ENCODE assay signal across 22 cellular contexts in genomic region chr21:22813201-22813600, GRCh38.
A peak's percentile ranks its signal among the peaks of the same experiment; 100 is the strongest.
DNase-seq lines count a peak whose midpoint lies in the region; TF ChIP-seq lines count a peak whose summit lies in the region.
"Had no signal": no experiment of that assay in that cellular context is flagged by ENCODE, and none has a peak within 500 bp of the region (broad histone marks: within the 10 kb centered on the region; RNA-seq: fewer than 3 reads in every experiment).

No MANE protein-coding gene starts in this region.

- H2AFZ ChIP-seq in SU-DHL-6 (ENCODE audit: low read depth, low read length, severe bottlenecking) = peak overlapping the region; percentile 48

- H3K27ac ChIP-seq in SU-DHL-6 (ENCODE audit: low read depth, low read length) = no peak overlapping the region
- H3K27ac ChIP-seq: 22Rv1; A549; BLaER1 treated with 17β-estradiol and CSF1 and Interleukin-3, amounts not matched to agents 10 nM and 100 nM; C4-2B had no signal

- DNase-seq in COLO829 (ENCODE audit: low spot score) = peak; percentile 65
- peak; percentile 0 for DNase-seq in RPMI7951 (ENCODE audit: low read depth)
- peak; percentile 32 for DNase-seq in foreskin melanocyte
- no peak for DNase-seq in germinal center (ENCODE audit: low spot score)
- DNase-seq in NCI-H2107 treated with DMSO at 0.1 percent for 48 hours (lab: John Stamatoyannopoulos, UW; ENCODE audit: unreplicated experiment) = no peak
- no peak for DNase-seq in SW 1271 (lab: John Stamatoyannopoulos, UW)
- DNase-seq: AML-193; CD4-positive, alpha-beta T cell; CD8-positive, alpha-beta T cell; COR-L47; DMS 273 treated with DMSO at 0.1 percent for 48 hours; DMS153; DMS53; DMS79; DND-41; EL; GF-D8 had no signal

- H3K9ac ChIP-seq in SU-DHL-6 (ENCODE audit: low read length) = no peak overlapping the region
- H3K9ac ChIP-seq: BLaER1 treated with 17β-estradiol and CSF1 and Interleukin-3, amounts not matched to agents 10 nM and 100 nM had no signal

- H3K36me3 ChIP-seq in SU-DHL-6 (ENCODE audit: low read length) = no peaks in the 10 kb centered on the region

- no peaks in the 10 kb centered on the region for H3F3A ChIP-seq in SU-DHL-6 (ENCODE audit: insufficient read depth)

- H3K4me2 ChIP-seq in SU-DHL-6 (ENCODE audit: low read depth, low read length, poor library complexity, severe bottlenecking) = no peak overlapping the region
- H3K4me2 ChIP-seq: A549; BLaER1 treated with 17β-estradiol and CSF1 and Interleukin-3, amounts not matched to agents 10 nM and 100 nM had no signal

- no peaks in the 10 kb centered on the region for H3K27me3 ChIP-seq in SU-DHL-6 (ENCODE audit: low read length)
- H3K27me3 ChIP-seq: BLaER1 treated with 17β-estradiol and CSF1 and Interleukin-3, amounts not matched to agents 10 nM and 100 nM had no signal

- no peak for TF ChIP-seq CTCF in SU-DHL-6 (IDR thresholded peaks at IDR 0.05; ENCODE audit: insufficient read depth, low read length, poor library complexity, severe bottlenecking)

- no peak overlapping the region for H3K4me3 ChIP-seq in SU-DHL-6 (ENCODE audit: insufficient read depth, low read length, poor library complexity, severe bottlenecking)
- H3K4me3 ChIP-seq: A549; BLaER1 treated with 17β-estradiol and CSF1 and Interleukin-3, amounts not matched to agents 10 nM and 100 nM had no signal

- no peaks in the 10 kb centered on the region for H3K9me3 ChIP-seq in SU-DHL-6 (ENCODE audit: insufficient read depth, low read length)
- H3K9me3 ChIP-seq: A549 had no signal

- H3K9me2 ChIP-seq in SU-DHL-6 (replicated peaks; ENCODE audit: insufficient read depth, low read length) = no peaks in the 10 kb centered on the region

- no peaks in the 10 kb centered on the region for H3K79me2 ChIP-seq in SU-DHL-6 (ENCODE audit: insufficient read depth, low read length)

- H4K20me1 ChIP-seq in SU-DHL-6 (ENCODE audit: low read depth, low read length) = no peaks in the 10 kb centered on the region
- H4K20me1 ChIP-seq: BLaER1 treated with 17β-estradiol and CSF1 and Interleukin-3, amounts not matched to agents 10 nM and 100 nM had no signal

Comparison
In these comparisons a context has a peak if more than half of its experiments do, and no peak if none do; other contexts are left out.
1. DNase-seq: peak in COLO829 (single experiment), RPMI7951 (single experiment) and foreskin melanocyte (single experiment); none in germinal center (single experiment), NCI-H2107 treated with DMSO at 0.1 percent for 48 hours (single experiment) and SW 1271 (0 of 2).